In the genomic region with DNA sequence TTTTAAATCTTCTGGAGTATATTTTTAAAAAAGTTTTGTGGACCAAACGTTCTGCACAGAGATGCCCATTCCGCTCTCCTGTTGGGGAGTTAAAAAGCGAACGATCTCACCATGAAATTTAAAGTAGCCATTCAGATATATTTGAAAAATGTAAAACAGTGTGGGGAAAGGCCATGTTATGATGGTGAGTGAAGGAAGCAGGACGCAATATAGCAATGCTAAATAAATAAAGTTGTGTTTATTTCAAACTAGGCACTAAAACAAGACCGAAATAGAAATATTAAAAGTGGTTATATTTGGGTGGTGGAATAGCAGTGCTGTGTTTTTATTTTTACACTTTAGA, we compare ENCODE assay signal across 8 cellular contexts. TPM values are rescaled to one million over a fixed set of nuclear protein-coding genes. Genes with fewer than 3 reads are reported as not detected.
DNase-seq lines count a peak whose midpoint lies in the region; ATAC-seq and TF ChIP-seq lines count a peak whose summit lies in the region.

No MANE protein-coding gene starts in this region.

- H3K4me3 Mint-ChIP-seq in CD14-positive monocyte = peak overlapping the region; percentile 86 to 96
- H3K4me3 Mint-ChIP-seq in activated B cell treated with CpG ODN at 0.5 μM for 24 hours = peak overlapping the region; percentile 90
- peak overlapping the region; percentile 87 for H3K4me3 Mint-ChIP-seq in type B pancreatic cell

- peak overlapping the region; percentile 70 for H3K27ac ChIP-seq in iPS-20b (ENCODE audit: low read length)

- in situ Hi-C loops in GM13977 (cut with MboI; ENCODE audit: low pct_unique_long_range_greater_than_20kb, low sequenced_read_pairs, unreplicated experiment) = no loop called here

- ATAC-seq in activated B cell treated with CpG ODN at 0.5 μM for 24 hours (ENCODE audit: low read depth) (peak; percentile 4), GM21390 (IDR thresholded peaks at IDR 0.05; ENCODE audit: unreplicated experiment) (no peak)

- DNase-seq in CD14-positive monocyte (ENCODE audit: low spot score) = no peak
- DNase-seq in HFF-Myc (ENCODE audit: extremely low read depth, low read depth) = no peak
- DNase-seq in activated B cell treated with CpG ODN at 0.5 μM for 24 hours = no peak
- no peak for DNase-seq in type B pancreatic cell (ENCODE audit: extremely low spot score, unreplicated experiment)
- DNase-seq in DMS153 (lab: John Stamatoyannopoulos, UW) = no peak
- DNase-seq in GM13977 (ENCODE audit: low spot score) = no peak

- H3K4me3 ChIP-seq in HFF-Myc (replicated peaks; ENCODE audit: low read depth, low read length) (peak overlapping the region; percentile 48), iPS-20b (ENCODE audit: low read length) (peak overlapping the region; percentile 95)

- peaks cover 17% of the 10 kb centered on the region for H3K4me1 Mint-ChIP-seq in CD14-positive monocyte
- H3K4me1 Mint-ChIP-seq in activated B cell treated with CpG ODN at 0.5 μM for 24 hours = peaks cover 13% of the 10 kb centered on the region
- peaks cover 8% of the 10 kb centered on the region for H3K4me1 Mint-ChIP-seq in type B pancreatic cell (ENCODE audit: unreplicated experiment)

- H3K27me3 Mint-ChIP-seq in CD14-positive monocyte (ENCODE audit: low read depth in 3 of 3) (no peaks in the 10 kb centered on the region), activated B cell treated with CpG ODN at 0.5 μM for 24 hours (no peaks in the 10 kb centered on the region), type B pancreatic cell (peaks cover 13% of the 10 kb centered on the region)

- peaks cover 20% of the 10 kb centered on the region for H3K27me3 ChIP-seq in iPS-20b (ENCODE audit: insufficient read depth, low read length)

- peak overlapping the region; percentile 85; the same call in 1 of the 2 replicates for H3K9ac ChIP-seq in iPS-20b (ENCODE audit: low read depth, low read length)

- CTCF ChIA-PET in activated B cell treated with CpG ODN at 0.5 μM for 24 hours (lab: Charles Lee) = no interaction called here

- TF ChIP-seq CTCF in CD14-positive monocyte (IDR thresholded peaks at IDR 0.05) = no peak
- no peak for TF ChIP-seq CTCF in HFF-Myc (IDR thresholded peaks at IDR 0.05; ENCODE audit: low read depth, low read length, missing control alignments)
- no peak for TF ChIP-seq CTCF in activated B cell treated with CpG ODN at 0.5 μM for 24 hours (IDR thresholded peaks at IDR 0.05)
- TF ChIP-seq CTCF in type B pancreatic cell (conservative IDR thresholded peaks at IDR 0.05) = no peak
- TF ChIP-seq CTCF in GM13977 (IDR thresholded peaks at IDR 0.05; ENCODE audit: extremely low read depth, insufficient read depth, missing control alignments) = no peak

- H3K9me3 ChIP-seq in iPS-20b (ENCODE audit: insufficient read depth, low read depth, low read length) = no peaks in the 10 kb centered on the region

- H3K9me3 Mint-ChIP-seq in CD14-positive monocyte (peaks cover 0 to 8% (median 6%) of the 10 kb centered on the region in 7 donors), activated B cell treated with CpG ODN at 0.5 μM for 24 hours (peaks cover 2% of the 10 kb centered on the region), type B pancreatic cell (peaks cover 7% of the 10 kb centered on the region)

- POLR2A ChIA-PET in activated B cell treated with CpG ODN at 0.5 μM for 24 hours (lab: Charles Lee) = no interaction called here

- intact Hi-C loops in CD14-positive monocyte (cut with micrococcal nuclease) (no loop called here), activated B cell treated with CpG ODN at 0.5 μM for 24 hours (cut with micrococcal nuclease) (loop anchor here (1.0 to 10.0 kb wide), 9 partner anchors 29 to 921 kb away; a partner anchor contains a TSS)

- H3K36me3 Mint-ChIP-seq in CD14-positive monocyte (peaks cover 3 to 7% of the 10 kb centered on the region in 2 donors), activated B cell treated with CpG ODN at 0.5 μM for 24 hours (ENCODE audit: low read depth) (peaks cover 4% of the 10 kb centered on the region), type B pancreatic cell (peaks cover 6% of the 10 kb centered on the region)

- peaks cover 2% of the 10 kb centered on the region; the same call in 1 of the 2 replicates for H3K4me1 ChIP-seq in iPS-20b (ENCODE audit: insufficient read depth, low read length)

- H3K36me3 ChIP-seq in iPS-20b (ENCODE audit: insufficient read depth, low read depth, low read length) = no peaks in the 10 kb centered on the region

- peak overlapping the region; percentile 99 to 100 (median 100) for H3K27ac Mint-ChIP-seq in CD14-positive monocyte
- H3K27ac Mint-ChIP-seq in activated B cell treated with CpG ODN at 0.5 μM for 24 hours = peak overlapping the region; percentile 89
- peak overlapping the region; percentile 75 for H3K27ac Mint-ChIP-seq in type B pancreatic cell

RNA-seq across cellular contexts. Expression of a gene that starts 0.3 kb away (rescaled TPM):
- 1 to 10 TPM in 1 of 2 donors, under 1 TPM in 1; 0.97 to 2.4 TPM for polyA plus RNA-seq in CD14-positive monocyte
- total RNA-seq in activated B cell treated with CpG ODN at 0.5 μM for 24 hours (1.7 and 1.9 TPM in 2 replicates), type B pancreatic cell (ENCODE audit: low replicate concordance) (0.71 and 2.4 TPM in 2 replicates)

RNA-seq across cellular contexts. Expression of a gene that starts 30.9 kb away (rescaled TPM):
- 100 to 1,000 TPM; 104 to 115 TPM for polyA plus RNA-seq in CD14-positive monocyte
- 35.9 and 38.2 TPM in 2 replicates for total RNA-seq in activated B cell treated with CpG ODN at 0.5 μM for 24 hours
- 100 and 130 TPM in 2 replicates for total RNA-seq in type B pancreatic cell (ENCODE audit: low replicate concordance)

RNA-seq across cellular contexts. Expression of a gene that starts 35.9 kb away (rescaled TPM):
- polyA plus RNA-seq in CD14-positive monocyte = not detected
- total RNA-seq in activated B cell treated with CpG ODN at 0.5 μM for 24 hours (0.22 and 0.76 TPM in 2 replicates), type B pancreatic cell (ENCODE audit: low replicate concordance) (3.5 and 3.9 TPM in 2 replicates)
